ENCODE assay signal across 8 cellular contexts in the genomic region with DNA sequence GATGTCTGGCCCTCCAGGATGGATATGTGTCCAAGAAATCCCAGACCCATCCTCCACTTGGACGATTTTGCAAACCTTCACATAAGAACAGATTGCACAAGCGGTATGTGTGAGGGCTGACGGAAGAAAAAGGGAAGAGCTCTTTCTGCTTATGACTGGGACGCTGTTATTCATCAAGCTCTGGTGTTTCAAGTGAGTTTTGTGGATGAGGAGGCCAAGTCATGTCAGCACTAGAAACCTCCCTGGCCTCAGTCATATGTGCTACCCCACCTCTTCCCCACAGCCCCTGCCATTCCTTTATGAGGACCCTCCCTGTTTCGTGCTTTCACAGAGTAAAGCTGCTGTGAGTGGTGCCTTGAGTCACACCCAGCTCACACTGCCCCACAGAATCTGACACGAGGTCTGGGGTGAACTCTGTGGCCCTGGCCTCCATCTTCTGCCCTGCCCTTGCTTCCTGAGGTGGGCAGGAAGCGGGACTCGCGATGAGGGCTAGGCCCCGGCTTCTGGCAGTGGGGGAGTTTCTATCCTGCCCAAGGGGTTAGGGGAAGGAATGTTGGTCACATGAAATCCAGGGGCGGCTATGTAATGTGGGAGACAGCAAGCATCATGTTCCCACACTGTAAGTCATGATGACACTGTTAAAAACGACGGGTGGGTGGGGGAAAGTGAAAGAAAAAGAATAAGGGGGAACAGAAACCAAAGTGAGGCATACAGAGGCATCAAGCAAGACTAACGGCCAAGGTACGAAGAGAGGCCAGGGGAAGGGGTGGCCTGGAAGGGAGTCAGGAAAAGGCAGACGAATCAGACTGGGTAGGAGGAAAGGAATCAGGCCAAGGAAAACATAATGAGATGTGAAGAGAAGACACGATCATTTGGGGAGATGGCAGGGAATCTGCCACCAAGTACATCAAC.
DNase-seq lines count a peak whose midpoint lies in the region; ATAC-seq, FAIRE-seq and TF ChIP-seq lines count a peak whose summit lies in the region.

No MANE protein-coding gene starts in this region.

- DNase-seq in AG08395 (ENCODE audit: low spot score) (peak; percentile 70), fibroblast of mammary gland (ENCODE audit: low read depth) (peak; percentile 97), small intestine (no peak), Calu3 (no peak), urothelium cell line (ENCODE audit: low spot score) (no peak)
- DNase-seq in activated CD4-positive, alpha-beta memory T cell treated with anti-CD3 and anti-CD28 coated beads, Interleukin-2, amount 10 ng/mL, durations not matched to agents 7 days and 5 days, result peak; percentile 77

- no peaks in the 10 kb centered on the region for H3K9me3 Mint-ChIP-seq in activated CD4-positive, alpha-beta memory T cell treated with anti-CD3 and anti-CD28 coated beads, Interleukin-2, amount 10 ng/mL, durations not matched to agents 7 days and 5 days
- H3K9me3 Mint-ChIP-seq in Calu3 (ENCODE audit: low read depth, unreplicated experiment), result no peaks in the 10 kb centered on the region

- no peaks in the 10 kb centered on the region for H3K27me3 ChIP-seq in small intestine (ENCODE audit: control insufficient read depth in 2 of 2, insufficient read depth in 2 of 2, low read length in 2 of 2)

- CTCF ChIA-PET in activated CD4-positive, alpha-beta memory T cell treated with anti-CD3 and anti-CD28 coated beads, Interleukin-2, amount 10 ng/mL, durations not matched to agents 7 days and 5 days (lab: Charles Lee), result interaction anchor here (1.0 to 2.8 kb wide), 21 partner anchors 9 to 516 kb away, joined by 3 to 18 read pairs (median 4); no protein-coding TSS in a partner anchor
- CTCF ChIA-PET in Calu3 (lab: Charles Lee), result no interaction called here

- no TSS peak for BruUV-seq in Calu3 (replicated peaks; lab: Mats Ljungman, UMichigan)

- H3K27ac Mint-ChIP-seq in activated CD4-positive, alpha-beta memory T cell treated with anti-CD3 and anti-CD28 coated beads, Interleukin-2, amount 10 ng/mL, durations not matched to agents 7 days and 5 days, result peak overlapping the region; percentile 97
- no peak overlapping the region for H3K27ac Mint-ChIP-seq in Calu3 (ENCODE audit: unreplicated experiment)

- peaks cover 82% of the 10 kb centered on the region for H3K4me1 Mint-ChIP-seq in activated CD4-positive, alpha-beta memory T cell treated with anti-CD3 and anti-CD28 coated beads, Interleukin-2, amount 10 ng/mL, durations not matched to agents 7 days and 5 days
- H3K4me1 Mint-ChIP-seq in Calu3 (ENCODE audit: low read depth, unreplicated experiment), result no peaks in the 10 kb centered on the region

- peaks cover 9% of the 10 kb centered on the region for H3K36me3 Mint-ChIP-seq in activated CD4-positive, alpha-beta memory T cell treated with anti-CD3 and anti-CD28 coated beads, Interleukin-2, amount 10 ng/mL, durations not matched to agents 7 days and 5 days (ENCODE audit: low read depth)
- no peaks in the 10 kb centered on the region for H3K36me3 Mint-ChIP-seq in Calu3 (ENCODE audit: insufficient read depth, unreplicated experiment)

- no peaks in the 10 kb centered on the region for H3K9me3 ChIP-seq in small intestine (ENCODE audit: control insufficient read depth, low read depth)

- no peaks in the 10 kb centered on the region for H3K36me3 ChIP-seq in small intestine (ENCODE audit: control insufficient read depth in 2 of 2, insufficient read depth in 2 of 2, low read length in 2 of 2)

- intact Hi-C loops in Calu3 (cut with micrococcal nuclease; ENCODE audit: unreplicated experiment), result no loop called here

- no peak for TF ChIP-seq CTCF in fibroblast of mammary gland (conservative IDR thresholded peaks at IDR 0.05; ENCODE audit: control insufficient read depth, insufficient read depth, low read depth, low read length)
- TF ChIP-seq CTCF in Calu3 (IDR thresholded peaks at IDR 0.05; ENCODE audit: unreplicated experiment), result no peak

- H3K4me3 Mint-ChIP-seq in activated CD4-positive, alpha-beta memory T cell treated with anti-CD3 and anti-CD28 coated beads, Interleukin-2, amount 10 ng/mL, durations not matched to agents 7 days and 5 days, result peak overlapping the region; percentile 64
- no peak overlapping the region for H3K4me3 Mint-ChIP-seq in Calu3 (ENCODE audit: low read depth, unreplicated experiment)

- FAIRE-seq in small intestine (lab: Jason Lieb, UNC) (no peak), urothelium cell line (lab: Jason Lieb, UNC) (no peak)

- H3K4me1 ChIP-seq in small intestine (ENCODE audit: control insufficient read depth in 2 of 2, insufficient read depth in 1 of 2, low read depth in 1 of 2, low read length in 1 of 2), result peaks cover 0 to 7% of the 10 kb centered on the region in 2 donors

- H3K4me3 ChIP-seq in fibroblast of mammary gland (ENCODE audit: control insufficient read depth, low read depth, low read length) (no peak overlapping the region), small intestine (ENCODE audit: low read depth in 1 of 2, low read length in 2 of 2) (no peak overlapping the region)

- no peaks in the 10 kb centered on the region for H3K27me3 Mint-ChIP-seq in activated CD4-positive, alpha-beta memory T cell treated with anti-CD3 and anti-CD28 coated beads, Interleukin-2, amount 10 ng/mL, durations not matched to agents 7 days and 5 days
- no peaks in the 10 kb centered on the region for H3K27me3 Mint-ChIP-seq in Calu3 (ENCODE audit: unreplicated experiment)

- peak; percentile 63 for ATAC-seq in HG03354 (IDR thresholded peaks at IDR 0.05; ENCODE audit: poor library complexity, severe bottlenecking, unreplicated experiment)

- peak; percentile 46 for TF ChIP-seq POLR2A in GM19193 (IDR thresholded peaks at IDR 0.05; ENCODE audit: extremely low read depth, insufficient read depth, insufficient read length)

- 56 to 78% (median 56%) methylated on average over 17 of the region's 17 CpGs for WGBS in small intestine, 3 donors

- POLR2A ChIA-PET in activated CD4-positive, alpha-beta memory T cell treated with anti-CD3 and anti-CD28 coated beads, Interleukin-2, amount 10 ng/mL, durations not matched to agents 7 days and 5 days (lab: Charles Lee), result interaction anchor here (0.8 to 9.3 kb wide), 42 partner anchors 8 to 732 kb away, joined by 3 to 153 read pairs (median 6); a partner anchor contains a TSS

- peak overlapping the region; percentile 63 to 91 for H3K27ac ChIP-seq in small intestine (ENCODE audit: low read depth in 1 of 2, low read length in 1 of 2)

Comparison
In these comparisons a context has a peak if more than half of its experiments do, and no peak if none do; other contexts are left out.
1. DNase-seq: peak in AG08395 (single experiment), activated CD4-positive, alpha-beta memory T cell treated with anti-CD3 and anti-CD28 coated beads, Interleukin-2, amount 10 ng/mL, durations not matched to agents 7 days and 5 days (single experiment) and fibroblast of mammary gland (single experiment); none in small intestine (single experiment), Calu3 (single experiment) and urothelium cell line (single experiment).